In the genomic region with DNA sequence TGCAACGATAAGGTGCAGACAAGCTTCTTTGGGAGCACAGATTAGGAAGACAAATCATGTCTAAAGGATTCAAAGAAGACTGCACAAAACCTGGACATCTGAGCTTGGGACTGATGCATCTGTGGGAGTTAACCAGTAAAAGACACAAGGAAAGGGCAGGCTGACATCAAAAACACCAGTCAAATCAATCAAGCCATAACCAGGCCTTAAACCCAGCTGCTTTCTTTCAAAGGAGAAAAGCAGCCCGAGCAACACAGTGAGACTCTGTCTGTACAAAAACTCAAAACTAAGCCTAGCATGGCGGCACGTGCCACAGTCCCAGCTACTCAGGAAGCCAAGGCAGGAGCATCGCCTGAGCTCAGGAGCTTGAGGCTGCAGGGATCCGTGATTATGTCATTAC, we compare ENCODE assay signal across 21 cellular contexts.
"Had no signal": no experiment of that assay in that cellular context is flagged by ENCODE, and none has a peak within 500 bp of the region (broad histone marks: within the 10 kb centered on the region; RNA-seq: fewer than 3 reads in every experiment).

No MANE protein-coding gene starts in this region.

- ATAC-seq: heart right ventricle; left colon; mucosa of descending colon; naive thymus-derived CD4-positive, alpha-beta T cell; natural killer cell treated with Interleukin-12 subunit alpha and Interleukin-12 subunit beta and Interleukin-15 and Interleukin-18, amount 100 ng/mL, for 72 hours; right cardiac atrium; stimulated activated effector memory CD8-positive, alpha-beta T cell treated with anti-CD3 and anti-CD28 coated beads, Interleukin-12 subunit alpha, Interleukin-12 subunit beta, amount 100 ng/mL, for 72 hours had no signal

- H3K27me3 Mint-ChIP-seq: naive thymus-derived CD4-positive, alpha-beta T cell; natural killer cell treated with Interleukin-12 subunit alpha and Interleukin-12 subunit beta and Interleukin-15 and Interleukin-18, amount 100 ng/mL, for 72 hours; progenitor cell of endocrine pancreas; stimulated activated naive CD8-positive, alpha-beta T cell treated with anti-CD3 and anti-CD28 coated beads, Interleukin-15, Interleukin-2, amounts not matched to agents 100 ng/mL and 50 ng/mL, for 24 hours; type B pancreatic cell had no signal

- H3K4me1 Mint-ChIP-seq: stimulated activated effector memory CD8-positive, alpha-beta T cell treated with anti-CD3 and anti-CD28 coated beads, Interleukin-12 subunit alpha, Interleukin-12 subunit beta, amount 100 ng/mL, for 72 hours had no signal

- H3K27ac Mint-ChIP-seq: naive thymus-derived CD4-positive, alpha-beta T cell; natural killer cell treated with Interleukin-12 subunit alpha and Interleukin-12 subunit beta and Interleukin-15 and Interleukin-18, amount 100 ng/mL, for 72 hours; progenitor cell of endocrine pancreas; stimulated activated effector memory CD8-positive, alpha-beta T cell treated with anti-CD3 and anti-CD28 coated beads, Interleukin-12 subunit alpha, Interleukin-12 subunit beta, amount 100 ng/mL, for 72 hours; stimulated activated naive CD8-positive, alpha-beta T cell treated with anti-CD3 and anti-CD28 coated beads, Interleukin-15, Interleukin-2, amounts not matched to agents 100 ng/mL and 50 ng/mL, for 24 hours; type B pancreatic cell had no signal

- H3K9me3 Mint-ChIP-seq: natural killer cell treated with Interleukin-12 subunit alpha and Interleukin-12 subunit beta and Interleukin-15 and Interleukin-18, amount 100 ng/mL, for 72 hours; type B pancreatic cell had no signal

- H3K36me3 Mint-ChIP-seq: stimulated activated effector memory CD8-positive, alpha-beta T cell treated with anti-CD3 and anti-CD28 coated beads, Interleukin-12 subunit alpha, Interleukin-12 subunit beta, amount 100 ng/mL, for 72 hours had no signal

- DNase-seq: heart right ventricle; left colon; left ventricle myocardium inferior; mesendoderm; midbrain; mucosa of descending colon; naive thymus-derived CD4-positive, alpha-beta T cell; ovary; right cardiac atrium; sigmoid colon; small intestine; spleen; stimulated activated CD4-positive, alpha-beta T cell treated with anti-CD3 and anti-CD28 coated beads, Interleukin-4, amount 100 ng/mL, for 24 hours; stimulated activated naive CD4-positive, alpha-beta T cell; tibial artery; uterus had no signal

- H3K4me3 Mint-ChIP-seq: naive thymus-derived CD4-positive, alpha-beta T cell; natural killer cell treated with Interleukin-12 subunit alpha and Interleukin-12 subunit beta and Interleukin-15 and Interleukin-18, amount 100 ng/mL, for 72 hours; stimulated activated effector memory CD8-positive, alpha-beta T cell treated with anti-CD3 and anti-CD28 coated beads, Interleukin-12 subunit alpha, Interleukin-12 subunit beta, amount 100 ng/mL, for 72 hours; stimulated activated naive CD8-positive, alpha-beta T cell treated with anti-CD3 and anti-CD28 coated beads, Interleukin-15, Interleukin-2, amounts not matched to agents 100 ng/mL and 50 ng/mL, for 24 hours; type B pancreatic cell had no signal
